In the genomic region with DNA sequence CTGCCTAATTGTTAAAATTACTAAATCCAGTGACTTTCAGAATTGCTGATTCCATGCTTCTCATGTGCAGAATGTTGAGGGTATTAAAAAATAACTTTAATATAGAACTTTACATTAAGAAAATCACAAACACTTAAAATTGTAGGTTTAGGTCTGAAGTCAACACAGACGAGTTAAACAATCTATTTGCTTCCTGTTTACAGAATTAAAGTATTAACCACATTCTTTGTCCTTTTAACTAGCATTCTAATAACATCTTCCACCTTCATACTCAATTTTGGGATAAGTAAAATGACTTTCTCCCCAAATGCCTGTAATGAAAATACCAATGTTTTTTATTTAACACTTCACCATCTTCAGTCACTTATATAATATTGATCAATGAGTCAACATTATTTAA, we compare ENCODE assay signal across 9 cellular contexts. TPM values are rescaled to one million over a fixed set of nuclear protein-coding genes. Genes with fewer than 3 reads are reported as not detected.
DNase-seq lines count a peak whose midpoint lies in the region; ATAC-seq, FAIRE-seq and TF ChIP-seq lines count a peak whose summit lies in the region.
"Had no signal": no experiment of that assay in that cellular context is flagged by ENCODE, and none has a peak within 500 bp of the region (broad histone marks: within the 10 kb centered on the region; RNA-seq: fewer than 3 reads in every experiment).

No MANE protein-coding gene starts in this region.

- intact Hi-C loops in prostate gland (cut with DNase I), result no loop called here

- peak overlapping the region; percentile 66 to 88 for H3K27ac Mint-ChIP-seq in T-cell

- peaks cover 54 to 73% (median 72%) of the 10 kb centered on the region in 3 donors for H3K4me1 Mint-ChIP-seq in T-cell

- peak; percentile 15 for FAIRE-seq in G401.6 (lab: Jason Lieb, UNC)

- H3K9me3 Mint-ChIP-seq in T-cell, result no peaks in the 10 kb centered on the region

- H3K27ac ChIP-seq in prostate gland, result peak overlapping the region; percentile 37 to 97

- DNase-seq in T-cell, result no peak
- peak; percentile 30 for DNase-seq in fibroblast of peridontal ligament (ENCODE audit: extremely low read depth)
- no peak for DNase-seq in prostate gland (ENCODE audit: low spot score)
- DNase-seq in NCI-H1417 treated with DMSO at 0.1 percent for 48 hours (lab: John Stamatoyannopoulos, UW), result no peak
- DNase-seq in cerebellar cortex (ENCODE audit: low spot score), result no peak
- no peak for DNase-seq in NCI-H1436 (lab: John Stamatoyannopoulos, UW)
- DNase-seq: NCI-H748 treated with DMSO at 0.1 percent for 48 hours had no signal

- no peaks in the 10 kb centered on the region for H3K27me3 Mint-ChIP-seq in T-cell

- CTCF ChIA-PET in T-cell (lab: Charles Lee), result no interaction called here

- no peak for TF ChIP-seq CTCF in prostate gland (IDR thresholded peaks at IDR 0.05)

- H3K27me3 ChIP-seq in prostate gland (replicated peaks; ENCODE audit: insufficient read depth), result no peaks in the 10 kb centered on the region

- WGBS in prostate gland, result 23% methylated on average over 1 of the region's 1 CpG

- H3K36me3 ChIP-seq in prostate gland, result no peaks in the 10 kb centered on the region

- H3K9me3 ChIP-seq in prostate gland, result no peaks in the 10 kb centered on the region

- H3K4me3 ChIP-seq in prostate gland, result no peak overlapping the region

- H3K4me3 Mint-ChIP-seq in T-cell, result peak overlapping the region; percentile 57 to 85 (median 82)

- no peak for TF ChIP-seq POLR2A in prostate gland (IDR thresholded peaks at IDR 0.05)

- H3K4me1 ChIP-seq in prostate gland (replicated peaks), result peaks cover 3% of the 10 kb centered on the region

- H3K36me3 Mint-ChIP-seq in T-cell, result peaks cover 10% of the 10 kb centered on the region

- POLR2A ChIA-PET in T-cell (lab: Charles Lee), result interaction anchor here (0.6 to 1.3 kb wide), 3 partner anchors 13 to 66 kb away, joined by 3 to 16 read pairs (median 3); no protein-coding TSS in a partner anchor

- ATAC-seq in T-cell (replicated peaks in 1 of 4) (no peak), GM19455 (IDR thresholded peaks at IDR 0.05; ENCODE audit: unreplicated experiment) (no peak)

RNA-seq across cellular contexts. Expression of gene ITGB1, which starts 2.2 kb away (rescaled TPM):
- total RNA-seq in T-cell (100 to 1,000 TPM; 140 to 269 (median 177) TPM), prostate gland (100 to 1,000 TPM; 246 to 293 TPM)
